ENCODE assay signal across 8 cellular contexts in genomic region chr10:89029785-89030437, GRCh38. TPM values are rescaled to one million over a fixed set of nuclear protein-coding genes. Genes with fewer than 3 reads are reported as not detected.
DNase-seq lines count a peak whose midpoint lies in the region; ATAC-seq and TF ChIP-seq lines count a peak whose summit lies in the region.

No MANE protein-coding gene starts in this region.

- peak; percentile 80 to 82 for TF ChIP-seq CTCF in Caco-2 (IDR thresholded peaks at IDR 0.05; ENCODE audit: insufficient read depth in 1 of 2, low read depth in 1 of 2, low read length in 1 of 2, severe bottlenecking in 1 of 2, unreplicated experiment in 1 of 2)
- TF ChIP-seq CTCF in PC-3 (conservative IDR thresholded peaks at IDR 0.05; ENCODE audit: low read depth, low read length), result peak; percentile 83
- peak; percentile 68 for TF ChIP-seq CTCF in neural cell (IDR thresholded peaks at IDR 0.05; ENCODE audit: poor library complexity, severe bottlenecking)

- H3K27ac Mint-ChIP-seq in Caco-2 (ENCODE audit: unreplicated experiment), result no peak overlapping the region

- ATAC-seq in PC-3 (peak; percentile 54), HG03442 (IDR thresholded peaks at IDR 0.05; ENCODE audit: unreplicated experiment) (no peak)
- ATAC-seq in activated T-cell treated with anti-CD3 and anti-CD28 coated beads, Interleukin-2, amount 50 U/mL, for 4 hours, result peak; percentile 46 to 47

- H3K9ac ChIP-seq in PC-3 (ENCODE audit: low read length) (no peak overlapping the region), neural cell (ENCODE audit: low read length) (no peak overlapping the region)

- no peak overlapping the region for H3K4me3 Mint-ChIP-seq in Caco-2 (ENCODE audit: unreplicated experiment)
- H3K4me3 Mint-ChIP-seq in activated T-cell treated with anti-CD3 and anti-CD28 coated beads, Interleukin-2, amount 50 U/mL, for 4 hours, result no peak overlapping the region

- POLR2A ChIA-PET in Caco-2 (lab: Charles Lee) (no interaction called here), PC-3 (lab: Charles Lee; ENCODE audit: unreplicated experiment) (no interaction called here)

- no peaks in the 10 kb centered on the region for H3K4me1 Mint-ChIP-seq in Caco-2 (ENCODE audit: low read depth, unreplicated experiment)
- H3K4me1 Mint-ChIP-seq in activated T-cell treated with anti-CD3 and anti-CD28 coated beads, Interleukin-2, amount 50 U/mL, for 4 hours (ENCODE audit: low read depth), result peaks cover 24% of the 10 kb centered on the region

- TF ChIP-seq RAD21 in neural cell (conservative IDR thresholded peaks at IDR 0.05), result peak; percentile 60

- H3K79me2 ChIP-seq in PC-3 (ENCODE audit: low read length), result no peaks in the 10 kb centered on the region
- no peaks in the 10 kb centered on the region for H3K79me2 ChIP-seq in neural cell (replicated peaks; ENCODE audit: insufficient read depth, low read length)

- H3K4me1 ChIP-seq in Caco-2 (no peaks in the 10 kb centered on the region), PC-3 (ENCODE audit: insufficient read depth, low read length) (peaks cover 22% of the 10 kb centered on the region)

- H4K20me1 ChIP-seq in PC-3 (ENCODE audit: low read length), result no peaks in the 10 kb centered on the region
- H4K20me1 ChIP-seq in neural cell (ENCODE audit: insufficient read depth), result no peaks in the 10 kb centered on the region

- H3K4me2 ChIP-seq in PC-3 (ENCODE audit: low read length), result peak overlapping the region; percentile 71
- no peak overlapping the region for H3K4me2 ChIP-seq in neural cell (ENCODE audit: low read length)

- TF ChIP-seq EP300 in neural cell (conservative IDR thresholded peaks at IDR 0.05; ENCODE audit: poor library complexity, severe bottlenecking), result no peak

- H3F3A ChIP-seq in PC-3 (ENCODE audit: low read length, unreplicated experiment) (no peaks in the 10 kb centered on the region), neural cell (ENCODE audit: insufficient read depth, low read length, poor library complexity, severe bottlenecking) (no peaks in the 10 kb centered on the region)

- H3K36me3 Mint-ChIP-seq in Caco-2 (ENCODE audit: insufficient read depth, unreplicated experiment), result no peaks in the 10 kb centered on the region
- H3K36me3 Mint-ChIP-seq in activated T-cell treated with anti-CD3 and anti-CD28 coated beads, Interleukin-2, amount 50 U/mL, for 4 hours (ENCODE audit: insufficient read depth), result peaks cover 2% of the 10 kb centered on the region

- CTCF ChIA-PET in Caco-2 (lab: Charles Lee), result interaction anchor here (1.6 kb wide), 1 partner anchor 177 kb away, joined by 4 read pairs; the partner anchor contains the start of gene CH25H
- CTCF ChIA-PET in PC-3 (lab: Charles Lee), result interaction anchor here (0.6 kb wide), 1 partner anchor 1925 kb away, joined by 3 read pairs; no protein-coding TSS in a partner anchor

- H3K27ac ChIP-seq in PC-3 (ENCODE audit: low read length) (no peak overlapping the region), neural cell (ENCODE audit: low read length) (no peak overlapping the region)

- no peaks in the 10 kb centered on the region for H3K9me2 ChIP-seq in PC-3 (replicated peaks; ENCODE audit: low read length)
- no peaks in the 10 kb centered on the region for H3K9me2 ChIP-seq in neural cell (ENCODE audit: insufficient read depth, low read length)

- peaks cover 8% of the 10 kb centered on the region for H3K27me3 Mint-ChIP-seq in Caco-2 (ENCODE audit: insufficient read depth, unreplicated experiment)
- no peaks in the 10 kb centered on the region for H3K27me3 Mint-ChIP-seq in activated T-cell treated with anti-CD3 and anti-CD28 coated beads, Interleukin-2, amount 50 U/mL, for 4 hours (ENCODE audit: low read depth)

- BruUV-seq in Caco-2 (replicated peaks; lab: Mats Ljungman, UMichigan) (no TSS peak), PC-3 (replicated peaks; lab: Mats Ljungman, UMichigan) (no TSS peak)

- peak overlapping the region; percentile 64 for H2AFZ ChIP-seq in PC-3 (ENCODE audit: low read length)
- H2AFZ ChIP-seq in neural cell (ENCODE audit: low read depth, low read length), result no peak overlapping the region

- H3K36me3 ChIP-seq in Caco-2 (ENCODE audit: control insufficient read depth, insufficient read depth, low read length) (no peaks in the 10 kb centered on the region), PC-3 (ENCODE audit: low read depth, low read length) (no peaks in the 10 kb centered on the region), neural cell (ENCODE audit: insufficient read depth, low read length) (no peaks in the 10 kb centered on the region)

- H3K9me3 ChIP-seq in Caco-2 (no peaks in the 10 kb centered on the region), PC-3 (ENCODE audit: low read length) (no peaks in the 10 kb centered on the region), neural cell (ENCODE audit: low read length) (no peaks in the 10 kb centered on the region)

- DNase-seq in Caco-2, result peak; percentile 62 to 67
- DNase-seq in HUDEP-2 (lab: John Stamatoyannopoulos, UW; ENCODE audit: unreplicated experiment in 76 of 76), result peak in 51 of 76 experiments; percentile 2 to 67 (median 27)
- peak; percentile 73 for DNase-seq in PC-3
- peak; percentile 65 for DNase-seq in activated T-cell treated with anti-CD3 and anti-CD28 coated beads, Interleukin-2, amount 50 U/mL, for 4 hours
- DNase-seq in fibroblast of peridontal ligament (ENCODE audit: extremely low read depth), result peak; percentile 91
- peak; percentile 20 to 67 (median 50) for DNase-seq in stimulated activated naive CD4-positive, alpha-beta T cell (lab: John Stamatoyannopoulos, UW)

- H3K9me3 Mint-ChIP-seq in Caco-2 (ENCODE audit: unreplicated experiment), result no peaks in the 10 kb centered on the region
- H3K9me3 Mint-ChIP-seq in activated T-cell treated with anti-CD3 and anti-CD28 coated beads, Interleukin-2, amount 50 U/mL, for 4 hours, result no peaks in the 10 kb centered on the region

- intact Hi-C loops in Caco-2 (cut with micrococcal nuclease; ENCODE audit: unreplicated experiment) (loop anchor here (1.0 kb wide), 3 partner anchors 95 to 187 kb away; no protein-coding TSS in a partner anchor), PC-3 (cut with micrococcal nuclease) (loop anchor here (1.0 to 10.0 kb wide), 3 partner anchors 183 to 365 kb away; partner anchors contain the start of gene IFIT1)

- H3K4me3 ChIP-seq in Caco-2 (ENCODE audit: low read depth, low read length), result no peak overlapping the region
- H3K4me3 ChIP-seq in PC-3 (ENCODE audit: low read length), result 0 out of 2 replicates have a peak overlapping the region, but pooled peaks have one; percentile 43
- no peak overlapping the region for H3K4me3 ChIP-seq in neural cell (ENCODE audit: low read length)

- H3K27me3 ChIP-seq in Caco-2 (replicated peaks; ENCODE audit: control insufficient read depth, insufficient read depth, low read length) (no peaks in the 10 kb centered on the region), PC-3 (ENCODE audit: low read length) (no peaks in the 10 kb centered on the region), neural cell (ENCODE audit: insufficient read depth, low read depth, low read length) (no peaks in the 10 kb centered on the region)

TF ChIP-seq in neural cell, 6 proteins besides CTCF, POLR2A, EP300 and RAD21:
- TF ChIP-seq MXI1 (conservative IDR thresholded peaks at IDR 0.05; ENCODE audit: poor library complexity, severe bottlenecking) (no peak), EZH2 (IDR thresholded peaks at IDR 0.05; ENCODE audit: borderline replicate concordance, insufficient read depth, low read length, poor library complexity, severe bottlenecking) (no peak), SMC3 (conservative IDR thresholded peaks at IDR 0.05; ENCODE audit: poor library complexity) (peak; percentile 70)

RNA-seq across cellular contexts. Expression of gene FAS, which starts 39.3 kb away (rescaled TPM):
- total RNA-seq in Caco-2 (2022) (not detected in 2 replicates), PC-3 (2014; rRNA removed) (3.5 and 4.8 TPM in 2 replicates)
- total RNA-seq in activated T-cell treated with anti-CD3 and anti-CD28 coated beads, Interleukin-2, amount 50 U/mL, for 4 hours, result 10 to 100 TPM; 23.0 to 31.9 (median 30.1) TPM
- polyA plus RNA-seq in neural cell, result 1.2 and 2.5 TPM in 2 replicates
- polyA minus RNA-seq in neural cell, result 1.6 and 3.7 TPM in 2 replicates

Comparison
In these comparisons a context has a peak if more than half of its experiments do, and no peak if none do; other contexts are left out.
1. DNase-seq: peak in every context shown above with its lines; median percentile 91 in fibroblast of peridontal ligament; 73 in PC-3; 65 in activated T-cell treated with anti-CD3 and anti-CD28 coated beads, Interleukin-2, amount 50 U/mL, for 4 hours; 64 in Caco-2; 50 in stimulated activated naive CD4-positive, alpha-beta T cell; 27 in HUDEP-2.